In the genomic region with DNA sequence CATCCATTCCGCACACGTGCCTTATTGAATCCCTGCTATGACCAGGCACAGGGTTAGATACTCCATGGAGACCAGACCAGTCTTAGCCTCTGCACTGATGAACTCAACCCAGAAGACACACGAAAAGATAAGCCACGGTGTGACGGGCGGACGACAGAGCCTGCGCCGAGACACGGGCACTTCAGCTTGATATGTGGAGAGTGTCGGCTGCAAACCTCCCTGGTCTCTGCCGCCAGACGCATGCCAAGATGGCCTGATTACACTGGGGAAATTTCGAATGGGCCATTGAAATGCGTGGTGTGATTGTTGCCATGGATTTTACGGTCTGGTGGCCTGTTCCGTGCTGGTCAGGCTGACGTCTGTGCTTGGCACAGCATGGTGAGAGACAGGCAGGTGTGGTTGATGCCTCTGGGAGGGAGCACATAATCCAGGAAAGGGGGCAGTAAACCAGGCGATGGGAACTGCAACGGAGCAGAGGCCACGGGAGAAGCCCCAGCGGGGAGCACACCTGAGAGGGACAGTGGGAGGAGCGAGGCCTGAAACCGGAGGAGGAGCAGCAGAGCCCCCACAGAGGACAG, we compare ENCODE assay signal across 15 cellular contexts.
DNase-seq lines count a peak whose midpoint lies in the region; ATAC-seq and TF ChIP-seq lines count a peak whose summit lies in the region.
"Had no signal": no experiment of that assay in that cellular context is flagged by ENCODE, and none has a peak within 500 bp of the region (broad histone marks: within the 10 kb centered on the region; RNA-seq: fewer than 3 reads in every experiment).

No MANE protein-coding gene starts in this region.

- DNase-seq in right atrium auricular region (ENCODE audit: low spot score) = no peak
- no peak for DNase-seq in left ventricle myocardium superior
- DNase-seq in esophagus squamous epithelium (lab: John Stamatoyannopoulos, UW) = no peak
- DNase-seq in osteocyte (ENCODE audit: extremely low spot score, unreplicated experiment) = no peak
- DNase-seq in vagina (ENCODE audit: extremely low spot score in 2 of 2) = no peak
- DNase-seq in NCI-H82 (lab: John Stamatoyannopoulos, UW) = no peak
- no peak for DNase-seq in UCSD-AML1 (lab: John Stamatoyannopoulos, UW; ENCODE audit: unreplicated experiment)
- DNase-seq in activated gamma-delta T cell (lab: John Stamatoyannopoulos, UW) = no peak
- DNase-seq: activated effector memory CD4-positive, alpha-beta T cell treated with Interleukin-2 at 50 U/mL for 16 hours; effector CD8-positive, alpha-beta T cell; naive thymus-derived CD8-positive, alpha-beta T cell; RPMI8226 had no signal

- intact Hi-C loops in left ventricle myocardium superior (cut with micrococcal nuclease) (loop anchor here (5.0 kb wide), 1 partner anchor 164 kb away; no protein-coding TSS in a partner anchor), esophagus squamous epithelium (cut with DNase I) (loop anchor here (5.0 kb wide), 2 partner anchors 164 to 204 kb away; no protein-coding TSS in a partner anchor), vagina (cut with DNase I) (loop anchor here (10.0 kb wide), 1 partner anchor 501 kb away; no protein-coding TSS in a partner anchor)

- no peaks in the 10 kb centered on the region for H3K9me3 Mint-ChIP-seq in osteocyte (ENCODE audit: unreplicated experiment)
- H3K9me3 Mint-ChIP-seq: naive thymus-derived CD8-positive, alpha-beta T cell had no signal

- 67 to 72% methylated on average over 11 to 14 of the region's 24 CpGs for WGBS in esophagus squamous epithelium, 2 donors

- peak overlapping the region; percentile 93 for H3K27ac Mint-ChIP-seq in osteocyte (ENCODE audit: unreplicated experiment)
- H3K27ac Mint-ChIP-seq: activated CD8-positive, alpha-beta T cell treated with anti-CD3 and anti-CD28 coated beads, Interleukin-2, amount 10 ng/mL, durations not matched to agents 7 days and 5 days; naive thymus-derived CD8-positive, alpha-beta T cell had no signal

- H3K27me3 ChIP-seq in right atrium auricular region = no peaks in the 10 kb centered on the region
- peaks cover 0 to 17% (median 0%) of the 10 kb centered on the region in 4 donors for H3K27me3 ChIP-seq in esophagus squamous epithelium
- no peaks in the 10 kb centered on the region for H3K27me3 ChIP-seq in vagina
- H3K27me3 ChIP-seq: brain microvascular endothelial cell had no signal

- H3K27me3 Mint-ChIP-seq in osteocyte (ENCODE audit: unreplicated experiment) = no peaks in the 10 kb centered on the region

- no peak for ATAC-seq in left ventricle myocardium superior
- ATAC-seq: activated CD8-positive, alpha-beta T cell treated with anti-CD3 and anti-CD28 coated beads, Interleukin-2, amount 10 ng/mL, durations not matched to agents 7 days and 5 days; naive thymus-derived CD8-positive, alpha-beta T cell; stimulated activated naive CD8-positive, alpha-beta T cell treated with anti-CD3 and anti-CD28 coated beads, Interleukin-15, Interleukin-2, amounts not matched to agents 100 U/mL and 50 U/mL, for 24 hours had no signal

- H3K36me3 ChIP-seq in right atrium auricular region (no peaks in the 10 kb centered on the region), esophagus squamous epithelium (no peaks in the 10 kb centered on the region), vagina (no peaks in the 10 kb centered on the region)
- H3K36me3 ChIP-seq: brain microvascular endothelial cell had no signal

- H3K27ac ChIP-seq in right atrium auricular region = peak overlapping the region; percentile 36 to 49
- H3K27ac ChIP-seq in esophagus squamous epithelium = peak overlapping the region; percentile 72 to 88 (median 76)
- peak overlapping the region; percentile 77 for H3K27ac ChIP-seq in vagina
- H3K27ac ChIP-seq: brain microvascular endothelial cell had no signal

- H3K9me3 ChIP-seq in right atrium auricular region (no peaks in the 10 kb centered on the region), esophagus squamous epithelium (no peaks in the 10 kb centered on the region), vagina (no peaks in the 10 kb centered on the region)

- no peaks in the 10 kb centered on the region for H3K36me3 Mint-ChIP-seq in osteocyte (ENCODE audit: unreplicated experiment)
- H3K36me3 Mint-ChIP-seq: naive thymus-derived CD8-positive, alpha-beta T cell had no signal

- TF ChIP-seq POLR2A in esophagus squamous epithelium (IDR thresholded peaks at IDR 0.05) (no peak), vagina (IDR thresholded peaks at IDR 0.05) (no peak)

- H3K4me3 Mint-ChIP-seq in osteocyte (ENCODE audit: unreplicated experiment) = no peak overlapping the region
- H3K4me3 Mint-ChIP-seq: activated CD8-positive, alpha-beta T cell treated with anti-CD3 and anti-CD28 coated beads, Interleukin-2, amount 10 ng/mL, durations not matched to agents 7 days and 5 days; naive thymus-derived CD8-positive, alpha-beta T cell had no signal

- TF ChIP-seq CTCF in right atrium auricular region (IDR thresholded peaks at IDR 0.05) (no peak), esophagus squamous epithelium (IDR thresholded peaks at IDR 0.05) (no peak), osteocyte (IDR thresholded peaks at IDR 0.05) (no peak), vagina (IDR thresholded peaks at IDR 0.05) (no peak)

- peaks cover 56% of the 10 kb centered on the region for H3K4me1 Mint-ChIP-seq in osteocyte (ENCODE audit: unreplicated experiment)

- H3K4me3 ChIP-seq in right atrium auricular region (no peak overlapping the region), esophagus squamous epithelium (no peak overlapping the region), vagina (no peak overlapping the region)

- H3K4me1 ChIP-seq in right atrium auricular region (peaks cover 0 to 31% of the 10 kb centered on the region in 2 donors), esophagus squamous epithelium (peaks cover 31 to 63% (median 43%) of the 10 kb centered on the region in 3 donors), vagina (peaks cover 51% of the 10 kb centered on the region)
